30 cellular contexts compared by ENCODE assay signal in genomic region chr12:117861691-117862090, GRCh38.
"Had no signal": no experiment of that assay in that cellular context is flagged by ENCODE, and none has a peak within 500 bp of the region (broad histone marks: within the 10 kb centered on the region; RNA-seq: fewer than 3 reads in every experiment).

No MANE protein-coding gene starts in this region.

- H3K36me3 ChIP-seq: MG63 had no signal

- H3K9me3 ChIP-seq: MG63 had no signal

- DNase-seq: Karpas-422, Kasumi-1, MG63, MM.1S, MV-4-11, NCI-H1048, NCI-H1092, NCI-H1105, NCI-H1105 treated with DMSO at 0.1 percent for 48 hours, NCI-H1417 treated with DMSO at 0.1 percent for 48 hours, NCI-H1436, NCI-H1436 treated with DMSO at 0.1 percent for 48 hours, NCI-H146, NCI-H1694, NCI-H1694 treated with DMSO at 0.1 percent for 48 hours, NCI-H187, NCI-H187 treated with DMSO at 0.1 percent for 48 hours, NCI-H1930, NCI-H2081, NCI-H2081 treated with DMSO at 0.1 percent for 48 hours, NCI-H2107, NCI-H2171, NCI-H2171 treated with DMSO at 0.1 percent for 48 hours, NCI-H2227 treated with DMSO at 0.1 percent for 48 hours, NCI-H226, NCI-H345, NCI-H446, NCI-H446 treated with DMSO at 0.1 percent for 48 hours, NCI-H524, NCI-H524 treated with DMSO at 0.1 percent for 48 hours had no signal

- H3K4me3 ChIP-seq: MG63 had no signal
